12 cellular contexts compared by ENCODE assay signal in the genomic region with DNA sequence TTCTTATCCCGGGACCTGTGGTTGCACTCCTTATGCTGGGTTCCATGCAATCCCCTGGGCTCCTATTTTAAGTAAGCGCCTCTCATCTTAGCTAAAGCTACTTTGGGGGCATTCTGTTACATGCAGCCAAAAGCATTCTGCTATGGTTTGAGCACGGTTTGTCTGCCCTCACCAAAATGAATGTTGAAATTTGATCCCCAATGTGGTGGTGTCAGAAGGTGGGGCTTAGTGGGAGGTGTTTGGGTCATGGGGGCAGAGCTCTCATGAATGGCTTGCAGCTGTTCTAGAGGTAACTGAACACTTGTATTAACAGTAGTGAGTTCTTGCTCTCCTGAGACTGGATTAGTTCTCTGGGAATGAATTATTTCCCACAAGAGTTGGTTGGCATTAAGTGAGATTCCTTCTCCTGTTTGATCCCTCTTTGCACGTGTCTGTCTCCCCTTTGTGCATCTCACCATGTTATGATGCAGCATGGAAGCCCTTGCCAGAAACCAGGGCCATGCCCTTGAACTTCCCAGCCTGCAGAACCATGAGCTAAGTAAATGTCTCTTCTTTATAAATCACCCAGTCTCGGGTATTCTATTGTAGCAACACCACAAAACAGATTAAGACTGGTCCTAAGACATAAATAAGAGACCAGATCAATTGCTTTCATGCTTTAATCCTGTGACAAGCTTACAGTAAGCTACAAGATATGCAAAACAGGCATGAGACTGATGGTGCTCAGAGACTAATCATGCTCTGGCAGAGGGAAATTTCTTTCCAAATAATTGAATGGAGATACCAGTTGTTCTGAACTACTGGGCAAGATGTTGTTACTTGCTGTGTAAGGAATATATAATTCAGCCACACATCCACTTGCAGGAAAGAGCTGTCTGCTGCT.
A peak's percentile ranks its signal among the peaks of the same experiment; 100 is the strongest.
DNase-seq lines count a peak whose midpoint lies in the region; ATAC-seq and TF ChIP-seq lines count a peak whose summit lies in the region.
"Had no signal": no experiment of that assay in that cellular context is flagged by ENCODE, and none has a peak within 500 bp of the region (broad histone marks: within the 10 kb centered on the region; RNA-seq: fewer than 3 reads in every experiment).

No MANE protein-coding gene starts in this region.

- H4K8ac ChIP-seq in mesenchymal stem cell (ENCODE audit: low read length): no peak overlapping the region

- no peak overlapping the region for H4K91ac ChIP-seq in mesenchymal stem cell (ENCODE audit: low read length)

- peaks cover 13% of the 10 kb centered on the region for H3K79me1 ChIP-seq in mesenchymal stem cell (replicated peaks; ENCODE audit: low read length, poor library complexity, severe bottlenecking)

- peak overlapping the region; percentile 17 to 95 for H3K18ac ChIP-seq in mesenchymal stem cell (ENCODE audit: low read depth in 1 of 2, low read length in 2 of 2)

- H3K27ac ChIP-seq in mesenchymal stem cell (ENCODE audit: low read length, poor library complexity, severe bottlenecking) (peak overlapping the region; percentile 95), body of pancreas (no peak overlapping the region)
- H3K27ac ChIP-seq: prostate gland had no signal

- H2AK5ac ChIP-seq in mesenchymal stem cell (ENCODE audit: low read length, severe bottlenecking): peak overlapping the region; percentile 81

- peak overlapping the region; percentile 69 to 86 for H2BK12ac ChIP-seq in mesenchymal stem cell (ENCODE audit: low read length in 2 of 2)

- TF ChIP-seq CTCF in body of pancreas (IDR thresholded peaks at IDR 0.05): no peak

- no peak overlapping the region for H2AFZ ChIP-seq in mesenchymal stem cell (ENCODE audit: low read depth, low read length)

- WGBS in mesenchymal stem cell: 44% methylated on average over 5 of the region's 5 CpGs
- 87 to 92% methylated on average over 4 to 5 of the region's 5 CpGs for WGBS in body of pancreas, 2 donors

- ATAC-seq in body of pancreas (no peak), GM21786 (IDR thresholded peaks at IDR 0.05; ENCODE audit: unreplicated experiment) (no peak)

- H3K9me3 ChIP-seq in mesenchymal stem cell (ENCODE audit: control insufficient read depth, low read length): no peaks in the 10 kb centered on the region
- no peaks in the 10 kb centered on the region for H3K9me3 ChIP-seq in body of pancreas
- H3K9me3 ChIP-seq: prostate gland had no signal

- DNase-seq in DMS 273 (lab: John Stamatoyannopoulos, UW; ENCODE audit: unreplicated experiment) (peak; percentile 75), M059J (ENCODE audit: low read depth) (peak; percentile 45), amniotic epithelial cell (ENCODE audit: low read depth) (peak; percentile 72), mesenchymal stem cell (peak; percentile 55), body of pancreas (no peak)
- no peak for DNase-seq in activated CD4-positive, CD25-positive, alpha-beta regulatory T cell treated with anti-CD3 and anti-CD28 coated beads, Interleukin-2, amount 50 U/mL, for 72 hours
- no peak for DNase-seq in stimulated activated CD4-positive, alpha-beta T cell treated with anti-CD3 and anti-CD28 coated beads, Interleukin-4, amount 100 ng/mL, for 24 hours
- DNase-seq: CD4-positive, CD25-positive, alpha-beta regulatory T cell; hippocampal formation; substantia nigra had no signal

- intact Hi-C loops in body of pancreas (cut with DNase I): no loop called here

- H2BK5ac ChIP-seq in mesenchymal stem cell (ENCODE audit: low read depth, low read length, poor library complexity, severe bottlenecking): no peak overlapping the region

- H3K4me2 ChIP-seq in mesenchymal stem cell (ENCODE audit: low read length, poor library complexity, severe bottlenecking): no peak overlapping the region

- H3K27me3 ChIP-seq in mesenchymal stem cell (ENCODE audit: control insufficient read depth in 1 of 2, insufficient read depth in 1 of 2, low read length in 2 of 2) (no peaks in the 10 kb centered on the region), body of pancreas (no peaks in the 10 kb centered on the region)

- no peak overlapping the region for H2BK15ac ChIP-seq in mesenchymal stem cell (ENCODE audit: low read depth, poor library complexity, severe bottlenecking)

- peaks cover 20% of the 10 kb centered on the region for H3K4me1 ChIP-seq in mesenchymal stem cell (ENCODE audit: control insufficient read depth, insufficient read depth, low read depth, low read length)
- no peaks in the 10 kb centered on the region for H3K4me1 ChIP-seq in body of pancreas
- H3K4me1 ChIP-seq: prostate gland had no signal

- no peak for TF ChIP-seq POLR2A in body of pancreas (IDR thresholded peaks at IDR 0.05)

- H3K9ac ChIP-seq in mesenchymal stem cell (ENCODE audit: low read length): no peak overlapping the region

- H2BK120ac ChIP-seq in mesenchymal stem cell (ENCODE audit: low read depth, low read length): peak overlapping the region; percentile 55

- H3K14ac ChIP-seq in mesenchymal stem cell (ENCODE audit: low read length in 2 of 2): peak overlapping the region in 1 of 2 experiments; percentile 33

- no peak overlapping the region for H3K23ac ChIP-seq in mesenchymal stem cell (ENCODE audit: low read length in 2 of 2)

- H3K4ac ChIP-seq in mesenchymal stem cell (ENCODE audit: low read depth in 1 of 2, low read length in 2 of 2): peak overlapping the region; percentile 7 to 95

- H3K4me3 ChIP-seq in mesenchymal stem cell (ENCODE audit: insufficient read depth in 1 of 2, low read depth in 1 of 2, low read length in 2 of 2): peak overlapping the region in 1 of 2 experiments; percentile 28
- H3K4me3 ChIP-seq in body of pancreas: no peak overlapping the region
- H3K4me3 ChIP-seq: prostate gland had no signal

- H3K36me3 ChIP-seq in mesenchymal stem cell (ENCODE audit: control insufficient read depth in 1 of 2, insufficient read depth in 2 of 2, low read depth in 1 of 2, low read length in 2 of 2) (no peaks in the 10 kb centered on the region), body of pancreas (replicated peaks in 1 of 2; ENCODE audit: insufficient read depth in 1 of 2, low read depth in 2 of 2) (no peaks in the 10 kb centered on the region)
- H3K36me3 ChIP-seq: prostate gland had no signal

Comparison
In these comparisons a context has a peak if more than half of its experiments do, and no peak if none do; other contexts are left out.
1. DNase-seq: peak in DMS 273 (single experiment), M059J (single experiment), amniotic epithelial cell (single experiment) and mesenchymal stem cell (single experiment); none in body of pancreas (0 of 4), activated CD4-positive, CD25-positive, alpha-beta regulatory T cell treated with anti-CD3 and anti-CD28 coated beads, Interleukin-2, amount 50 U/mL, for 72 hours (single experiment) and stimulated activated CD4-positive, alpha-beta T cell treated with anti-CD3 and anti-CD28 coated beads, Interleukin-4, amount 100 ng/mL, for 24 hours (single experiment).